ENCODE assay signal across 1 cellular context in the genomic region with DNA sequence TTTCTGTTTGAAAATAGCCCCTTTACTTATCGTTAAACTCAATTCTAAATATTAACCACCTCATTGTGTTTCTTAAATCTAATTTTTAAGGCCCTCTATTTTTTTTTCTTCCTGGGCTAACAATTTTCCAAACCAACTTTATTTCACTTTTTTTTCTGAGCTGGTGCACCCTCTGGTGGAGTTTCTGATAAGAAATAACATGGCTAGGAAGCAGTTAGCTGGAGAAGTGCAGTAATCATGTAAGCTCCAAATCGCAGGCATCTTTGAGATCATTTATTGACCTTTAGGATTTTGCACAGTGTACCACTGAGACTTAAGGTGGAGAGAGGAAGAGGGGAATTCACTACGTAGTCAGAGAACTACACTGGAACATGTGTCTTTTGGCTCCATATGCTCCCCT.
TF ChIP-seq lines count a peak whose summit lies in the region.

No MANE protein-coding gene starts in this region.

TF ChIP-seq in IMR-90, 13 proteins besides CTCF, POLR2A, EP300 and RAD21:
- TF ChIP-seq SMC3 (IDR thresholded peaks at IDR 0.05; ENCODE audit: low read depth, low read length) (peak; percentile 59), BHLHE40 (IDR thresholded peaks at IDR 0.05; ENCODE audit: low read depth, low read length) (no peak)
